Comparison of ENCODE assay signal across 8 cellular contexts in the genomic region with DNA sequence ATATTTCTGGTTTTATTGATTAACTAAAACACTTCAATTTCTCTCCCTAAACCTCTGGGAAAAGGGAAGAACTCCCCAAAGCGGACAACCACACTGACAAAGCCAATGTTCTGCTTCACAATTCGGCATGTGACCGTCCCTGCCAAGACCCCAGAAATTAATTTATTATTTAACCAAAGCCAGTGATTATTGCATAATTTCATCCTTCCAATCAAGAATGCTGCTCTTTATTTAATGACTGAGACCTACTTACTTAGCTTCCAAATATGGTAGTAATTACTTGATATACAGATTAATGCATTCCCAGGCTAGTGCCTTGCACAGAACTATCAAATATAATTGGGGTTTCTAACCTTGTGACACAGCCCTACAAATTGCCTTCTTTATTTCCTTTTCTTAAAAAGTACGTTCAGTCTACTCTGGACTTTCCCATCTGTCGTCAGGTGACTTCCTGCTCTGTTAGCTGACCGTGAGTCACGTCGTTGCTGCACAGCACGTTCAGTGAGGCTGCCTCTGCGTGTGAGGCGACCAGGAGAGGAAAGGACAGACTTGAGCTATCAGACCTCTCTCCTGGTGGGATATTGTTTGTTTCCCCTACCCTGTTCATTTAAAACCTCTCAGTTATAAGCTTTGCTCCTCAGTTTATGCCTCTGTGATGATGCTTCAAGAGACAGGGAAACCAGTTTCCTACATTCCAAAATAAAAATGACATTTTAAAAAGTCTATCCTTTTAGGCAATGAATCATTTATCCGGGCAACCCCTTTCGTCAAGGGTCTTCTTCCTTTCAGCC. TPM values are rescaled to one million over a fixed set of nuclear protein-coding genes. Genes with fewer than 3 reads are reported as not detected.
A peak's percentile ranks its signal among the peaks of the same experiment; 100 is the strongest.
DNase-seq lines count a peak whose midpoint lies in the region; ATAC-seq and TF ChIP-seq lines count a peak whose summit lies in the region.

No MANE protein-coding gene starts in this region.

- intact Hi-C loops in activated CD4-positive, alpha-beta T cell treated with anti-CD3 and anti-CD28 coated beads for 36 hours (cut with DNase I, micrococcal nuclease) = loop anchor here (1.0 kb wide), 5 partner anchors 11 to 56 kb away; partner anchors contain the start of gene TNFAIP3 (in 2 of the 2)
- intact Hi-C loops in colonic mucosa (cut with DNase I) = no loop called here

- no peak for TF ChIP-seq CTCF in GM12864 (IDR thresholded peaks at IDR 0.05; ENCODE audit: low read depth, low read length, missing control alignments)
- TF ChIP-seq CTCF in GM23338 (conservative IDR thresholded peaks at IDR 0.05; ENCODE audit: low read depth in 2 of 2) = no peak
- TF ChIP-seq CTCF in colonic mucosa (IDR thresholded peaks at IDR 0.05) = no peak

- H3K27ac Mint-ChIP-seq in GM23338 = no peak overlapping the region
- peak overlapping the region; percentile 83 for H3K27ac Mint-ChIP-seq in activated CD4-positive, alpha-beta T cell treated with anti-CD3 and anti-CD28 coated beads for 36 hours

- no peaks in the 10 kb centered on the region for H3F3A ChIP-seq in GM23338 (replicated peaks; ENCODE audit: low read depth)

- H3K9ac ChIP-seq in colonic mucosa (ENCODE audit: low read depth in 2 of 2, low read length in 2 of 2) = peak overlapping the region in 1 of 2 donors; percentile 24

- ATAC-seq in GM23338 = no peak
- peak; percentile 93 for ATAC-seq in activated CD4-positive, alpha-beta T cell treated with anti-CD3 and anti-CD28 coated beads for 36 hours

- 0 out of 2 replicates have a peak overlapping the region, but pooled peaks have one; percentile 33 for H2AFZ ChIP-seq in GM23338

- DNase-seq in GM12864 (ENCODE audit: low read depth) = peak; percentile 87
- peak; percentile 4 for DNase-seq in GM23338 (ENCODE audit: low spot score)
- DNase-seq in M059J (ENCODE audit: low read depth) = peak; percentile 93
- peak; percentile 91 for DNase-seq in activated CD4-positive, alpha-beta T cell treated with anti-CD3 and anti-CD28 coated beads for 36 hours
- peak; percentile 84 for DNase-seq in colonic mucosa
- peak; percentile 43 for DNase-seq in stimulated activated CD8-positive, alpha-beta memory T cell treated with anti-CD3 and anti-CD28 coated beads, Interleukin-7, amount 100 ng/mL, for 24 hours (ENCODE audit: low read depth)
- no peak for DNase-seq in NCI-H2107 (lab: John Stamatoyannopoulos, UW)

- no peaks in the 10 kb centered on the region for H3K4me1 ChIP-seq in GM23338 (ENCODE audit: insufficient read depth)
- H3K4me1 ChIP-seq in colonic mucosa = no peaks in the 10 kb centered on the region
- peaks cover 9% of the 10 kb centered on the region for H3K4me1 ChIP-seq in mesodermal cell (ENCODE audit: control insufficient read depth, insufficient read depth, low read length, poor library complexity, severe bottlenecking)

- no peak overlapping the region; the same call in 1 of the 2 replicates for H3K4me3 ChIP-seq in GM12864 (ENCODE audit: low read depth, low read length)
- no peak overlapping the region for H3K4me3 ChIP-seq in GM23338
- no peak overlapping the region for H3K4me3 ChIP-seq in colonic mucosa
- H3K4me3 ChIP-seq in mesodermal cell (ENCODE audit: extremely low read depth, insufficient read depth, low read length, poor library complexity, severe bottlenecking) = no peak overlapping the region

- H3K4me3 Mint-ChIP-seq in GM23338 = no peak overlapping the region
- H3K4me3 Mint-ChIP-seq in activated CD4-positive, alpha-beta T cell treated with anti-CD3 and anti-CD28 coated beads for 36 hours = peak overlapping the region; percentile 55

- H3K27me3 Mint-ChIP-seq in GM23338 (ENCODE audit: insufficient read depth, low read depth, poor library complexity) = no peaks in the 10 kb centered on the region
- H3K27me3 Mint-ChIP-seq in activated CD4-positive, alpha-beta T cell treated with anti-CD3 and anti-CD28 coated beads for 36 hours = no peaks in the 10 kb centered on the region

- no peaks in the 10 kb centered on the region for H3K9me3 Mint-ChIP-seq in GM23338
- no peaks in the 10 kb centered on the region for H3K9me3 Mint-ChIP-seq in activated CD4-positive, alpha-beta T cell treated with anti-CD3 and anti-CD28 coated beads for 36 hours (ENCODE audit: low read depth)

- H4K20me1 ChIP-seq in GM23338 (replicated peaks; ENCODE audit: insufficient read depth) = no peaks in the 10 kb centered on the region

- POLR2A ChIA-PET in activated CD4-positive, alpha-beta T cell treated with anti-CD3 and anti-CD28 coated beads for 36 hours (lab: Charles Lee) = interaction anchor here (0.9 to 1.3 kb wide), 3 partner anchors 10 to 15 kb away, joined by 3 to 7 read pairs (median 3); no protein-coding TSS in a partner anchor

- no peaks in the 10 kb centered on the region for H3K36me3 Mint-ChIP-seq in GM23338 (ENCODE audit: low read depth)
- peaks cover 3% of the 10 kb centered on the region for H3K36me3 Mint-ChIP-seq in activated CD4-positive, alpha-beta T cell treated with anti-CD3 and anti-CD28 coated beads for 36 hours (ENCODE audit: low read depth)

- H3K9me2 ChIP-seq in GM23338 (ENCODE audit: insufficient read depth) = 0 out of 2 replicates have a peak, but pooled peaks cover 5% of the 10 kb centered on the region

- H3K9me3 ChIP-seq in colonic mucosa = no peaks in the 10 kb centered on the region
- no peaks in the 10 kb centered on the region for H3K9me3 ChIP-seq in mesodermal cell (ENCODE audit: control insufficient read depth, low read length)

- H3K27ac ChIP-seq in GM23338 (ENCODE audit: low read depth) (no peak overlapping the region), colonic mucosa (peak overlapping the region; percentile 46), mesodermal cell (ENCODE audit: low read depth, low read length, severe bottlenecking) (peak overlapping the region; percentile 65)

- H3K36me3 ChIP-seq in GM23338 (ENCODE audit: insufficient read depth) (no peaks in the 10 kb centered on the region), colonic mucosa (no peaks in the 10 kb centered on the region), mesodermal cell (ENCODE audit: control insufficient read depth, insufficient read depth, low read length) (no peaks in the 10 kb centered on the region)

- no peaks in the 10 kb centered on the region for H3K27me3 ChIP-seq in GM23338 (ENCODE audit: insufficient read depth)
- no peaks in the 10 kb centered on the region for H3K27me3 ChIP-seq in colonic mucosa

- H3K4me2 ChIP-seq in GM23338 = no peak overlapping the region

- 60 to 72% methylated on average over 4 to 7 of the region's 13 CpGs for WGBS in mesodermal cell (ENCODE audit: insufficient coverage in 2 of 2), 2 experiments

- no peaks in the 10 kb centered on the region; the same call in 2 of the 3 replicates for H3K4me1 Mint-ChIP-seq in GM23338
- H3K4me1 Mint-ChIP-seq in activated CD4-positive, alpha-beta T cell treated with anti-CD3 and anti-CD28 coated beads for 36 hours = peaks cover 79% of the 10 kb centered on the region

- CTCF ChIA-PET in activated CD4-positive, alpha-beta T cell treated with anti-CD3 and anti-CD28 coated beads for 36 hours (lab: Charles Lee) = interaction anchor here (0.7 to 5.3 kb wide), 15 partner anchors 10 to 164 kb away, joined by 3 to 69 read pairs (median 4); partner anchors contain the start of gene TNFAIP3

- H3K79me2 ChIP-seq in GM23338 (replicated peaks; ENCODE audit: insufficient read depth) = no peaks in the 10 kb centered on the region

TF ChIP-seq in GM23338, 12 proteins besides CTCF, POLR2A, EP300 and RAD21 (continues in another document):
- TF ChIP-seq EZH2phosphoT487 (IDR thresholded peaks at IDR 0.05; ENCODE audit: unreplicated experiment) (no peak), ZNF331 (CRISPR knock-in tag; IDR thresholded peaks at IDR 0.05; ENCODE audit: low read depth) (no peak), ETS1 (IDR thresholded peaks at IDR 0.05) (no peak), POLR2AphosphoS5 (IDR thresholded peaks at IDR 0.05; ENCODE audit: low read depth) (no peak), REST (IDR thresholded peaks at IDR 0.05; ENCODE audit: unreplicated experiment) (no peak)

RNA-seq across cellular contexts. Expression of gene TNFAIP3, which starts 55.7 kb away (rescaled TPM):
- 2.3 and 4.4 TPM in 2 replicates for total RNA-seq in GM23338 (2014; rRNA removed; shearing (Covaris generic))
- 2.1 and 3.3 TPM in 2 replicates for polyA plus RNA-seq in GM23338 (2016; fragmentation: Nextera tagmentation; extraction: Ambion mirVana)
- total RNA-seq in M059J (2014; rRNA removed; shearing (Covaris generic)) = 5.5 and 7.7 TPM in 2 replicates
- 100 to 1,000 TPM; 284 to 371 TPM for total RNA-seq in activated CD4-positive, alpha-beta T cell treated with anti-CD3 and anti-CD28 coated beads for 36 hours
- 10 to 100 TPM; 18.1 to 46.3 TPM for total RNA-seq in colonic mucosa
- polyA plus RNA-seq in mesodermal cell (2013, experiment 1 of 2) = 18.1 TPM
- 14.6 TPM for polyA plus RNA-seq in mesodermal cell (2013, experiment 2 of 2)

Comparison
In these comparisons a context has a peak if more than half of its experiments do, and no peak if none do; other contexts are left out.
1. RNA of gene TNFAIP3, which starts 55.7 kb away (total RNA-seq): 284 to 371 TPM in activated CD4-positive, alpha-beta T cell treated with anti-CD3 and anti-CD28 coated beads for 36 hours; 18.1 to 46.3 TPM in colonic mucosa, 5.5 to 7.7 TPM in M059J and 2.3 to 4.4 TPM in GM23338; every median in the first group is over 4 times any median in the second.